ENCODE assay signal across 1 cellular context in genomic region chr11:66478823-66479740, GRCh38.
TF ChIP-seq lines count a peak whose summit lies in the region.

No MANE protein-coding gene starts in this region.

TF ChIP-seq in endothelial cell of umbilical vein, 7 proteins besides CTCF, POLR2A, EP300 and RAD21:
- TF ChIP-seq EZH2 (IDR thresholded peaks at IDR 0.05; ENCODE audit: borderline replicate concordance, low read depth, low read length, severe bottlenecking) (no peak), FOS (IDR thresholded peaks at IDR 0.05; ENCODE audit: borderline replicate concordance, insufficient read depth, low read length) (no peak), POLR2AphosphoS5 (IDR thresholded peaks at IDR 0.05; ENCODE audit: insufficient read depth, low read depth, low read length) (no peak), GATA2 (IDR thresholded peaks at IDR 0.05; ENCODE audit: insufficient read depth, insufficient read length, low read depth, low read length) (no peak), MYC (IDR thresholded peaks at IDR 0.05; ENCODE audit: low read depth, low read length) (no peak), JUN (IDR thresholded peaks at IDR 0.05; ENCODE audit: borderline replicate concordance, insufficient read depth, insufficient read length, low read depth) (no peak), MAX (IDR thresholded peaks at IDR 0.05; ENCODE audit: insufficient read depth, insufficient read length) (no peak)
